In genomic region chr2:128027801-128028667, GRCh38 we compare ENCODE assay signal across 1 cellular context.
TF ChIP-seq lines count a peak whose summit lies in the region.

TSS of gene SAP130 (minus strand) at chr2:128028059. CDS start at chr2:128026292, 1,767 bp downstream.

TF ChIP-seq in K562, 482 proteins besides CTCF, POLR2A, EP300 and RAD21 (continued from another document and continues in another):
- TF ChIP-seq CHD7 (IDR thresholded peaks at IDR 0.05; ENCODE audit: low read depth, low read length) (no peak), TCFL5 (CRISPR knock-in tag; conservative IDR thresholded peaks at IDR 0.05) (no peak), NFRKB (IDR thresholded peaks at IDR 0.05; ENCODE audit: low read depth) (no peak), ZNF511 (CRISPR knock-in tag; IDR thresholded peaks at IDR 0.05) (peak; percentile 65; the same call in 1 of the 2 replicates), ZNF780A (CRISPR knock-in tag; IDR thresholded peaks at IDR 0.05) (no peak), PKNOX1 (IDR thresholded peaks at IDR 0.05) (no peak), ZNF75A (CRISPR knock-in tag; IDR thresholded peaks at IDR 0.05) (no peak), ZSCAN29 (IDR thresholded peaks at IDR 0.05) (no peak), ELF2 (CRISPR knock-in tag; IDR thresholded peaks at IDR 0.05) (no peak), IRF2 (CRISPR knock-in tag; IDR thresholded peaks at IDR 0.05) (no peak), ZNF407 (IDR thresholded peaks at IDR 0.05; ENCODE audit: low read depth) (no peak), BRD4 (IDR thresholded peaks at IDR 0.05) (no peak), KAT2B (IDR thresholded peaks at IDR 0.05; ENCODE audit: low read depth, low read length) (no peak), CBX5 (IDR thresholded peaks at IDR 0.05; ENCODE audit: borderline replicate concordance, low read depth) (no peak), ZNF609 (CRISPR knock-in tag; IDR thresholded peaks at IDR 0.05; ENCODE audit: borderline replicate concordance) (no peak), STAT5B (CRISPR knock-in tag; IDR thresholded peaks at IDR 0.05) (no peak), RBM17 (IDR thresholded peaks at IDR 0.05; ENCODE audit: borderline replicate concordance, low read depth, low read length) (no peak), UBTF (IDR thresholded peaks at IDR 0.05; ENCODE audit: borderline replicate concordance in 1 of 2, low read depth in 2 of 2, low read length in 2 of 2) (peak; percentile 22 to 58; a peak in 1 of 4 replicates)
